In the genomic region with DNA sequence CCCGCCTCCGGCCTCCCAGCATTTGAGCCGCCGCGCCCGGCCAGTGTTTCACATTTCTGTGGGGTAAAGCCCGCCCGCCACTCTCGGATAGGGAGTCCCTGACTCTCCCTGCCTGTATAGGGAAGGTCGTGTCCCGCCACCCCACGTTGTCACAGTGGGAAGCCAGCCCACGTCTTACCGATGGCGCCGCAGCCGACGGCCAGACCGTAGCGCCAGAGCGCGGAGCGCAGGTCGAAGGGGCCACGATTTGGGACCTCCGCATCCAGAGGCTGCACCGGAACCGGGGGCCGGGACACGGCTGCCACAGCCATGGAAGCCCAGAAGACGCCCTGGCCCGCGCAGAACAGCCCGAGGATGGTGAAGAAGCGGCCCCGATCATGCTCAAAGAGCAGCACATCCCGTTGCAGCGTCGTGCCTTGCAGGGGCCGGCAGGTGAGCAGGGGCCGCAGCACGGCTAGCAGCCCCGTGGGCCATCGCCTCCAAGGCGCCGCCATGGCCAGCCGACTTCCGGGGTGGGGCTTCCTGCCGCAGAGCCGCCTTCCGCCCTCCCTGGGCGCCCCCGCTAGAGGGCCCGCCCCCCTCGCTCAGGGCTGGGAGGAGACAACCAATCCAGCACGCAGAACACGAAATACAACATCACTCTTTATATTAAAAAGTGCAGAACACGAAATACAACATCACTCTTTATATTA, we compare ENCODE assay signal across 8 cellular contexts. TPM values are rescaled to one million over a fixed set of nuclear protein-coding genes. Genes with fewer than 3 reads are reported as not detected.
DNase-seq lines count a peak whose midpoint lies in the region; ATAC-seq and TF ChIP-seq lines count a peak whose summit lies in the region.

Gene TMEM223, minus strand, starts transcription at position 506 of the 692 bp plus-strand sequence. Its CDS starts 12 bp downstream, at position 494.

- H3K27ac ChIP-seq in colonic mucosa = peak within 1 kb of the TSS; percentile 80

- intact Hi-C loops in colonic mucosa (cut with DNase I) = no loop called here

- TF ChIP-seq CTCF in AG04449 (IDR thresholded peaks at IDR 0.05; ENCODE audit: insufficient read depth, low read length, missing control alignments) (peak; percentile 31), colonic mucosa (IDR thresholded peaks at IDR 0.05) (no peak)

- POLR2A ChIA-PET in AG04449 (lab: Yijun Ruan, JAX) = interaction anchor here (0.6 to 2.0 kb wide), 5 partner anchors 12 to 50 kb away, joined by 3 to 7 read pairs (median 3); partner anchors contain the start of gene STX5

- CTCF ChIA-PET in AG04449 (lab: Yijun Ruan, JAX) = interaction anchor here (1.1 to 1.5 kb wide), 2 partner anchors 16 to 65 kb away, joined by 3 to 4 read pairs; no protein-coding TSS in a partner anchor

- H3K36me3 ChIP-seq in colonic mucosa = peaks cover 25% of the 10 kb centered on the region

- H3K27me3 ChIP-seq in colonic mucosa = no peaks in the 10 kb centered on the region

- H3K4me1 ChIP-seq in colonic mucosa = peaks cover 7% of the 10 kb centered on the region

- H3K4me3 ChIP-seq in AG04449 (ENCODE audit: low read depth, low read length) (peak within 1 kb of the TSS; percentile 93), colonic mucosa (peak within 1 kb of the TSS; percentile 98)

- H3K9me3 ChIP-seq in colonic mucosa = no peaks in the 10 kb centered on the region

- DNase-seq in AG04449 (ENCODE audit: low read depth, low spot score) = no peak
- peak; percentile 54 for DNase-seq in NCI-H460 (ENCODE audit: extremely low read depth, low read depth)
- DNase-seq in activated CD4-positive, alpha-beta T cell treated with anti-CD3 and anti-CD28 coated beads for 48 hours = peak; percentile 94
- DNase-seq in colonic mucosa = peak; percentile 92
- DNase-seq in left lobe of liver (ENCODE audit: low spot score) = peak; percentile 86
- DNase-seq in stimulated activated CD4-positive, alpha-beta T cell treated with anti-CD3 and anti-CD28 coated beads, Interleukin-2, amount 100 ng/mL, for 4 hours (ENCODE audit: low read depth) = peak; percentile 84

- peak; percentile 73 for ATAC-seq in GM18868 (IDR thresholded peaks at IDR 0.05; ENCODE audit: unreplicated experiment)
- peak; percentile 66 for ATAC-seq in HG03159 (IDR thresholded peaks at IDR 0.05; ENCODE audit: unreplicated experiment)
- ATAC-seq in left lobe of liver = peak; percentile 85

- H3K9ac ChIP-seq in colonic mucosa (ENCODE audit: low read depth in 2 of 2, low read length in 2 of 2) = peak within 1 kb of the TSS; percentile 89 to 96

RNA-seq across cellular contexts. Expression of gene TMEM223, which starts in this region (rescaled TPM):
- 21.4 and 25.9 TPM in 2 replicates for total RNA-seq in NCI-H460 (2014; rRNA removed; shearing (Covaris generic))
- 16.5 and 20.9 TPM in 2 replicates for polyA plus RNA-seq in NCI-H460 (2014; cell fraction: nucleus; rRNA removed)
- total RNA-seq in colonic mucosa (10 to 100 TPM; 15.8 to 26.0 TPM), left lobe of liver (7.6 TPM)
